In the genomic region with DNA sequence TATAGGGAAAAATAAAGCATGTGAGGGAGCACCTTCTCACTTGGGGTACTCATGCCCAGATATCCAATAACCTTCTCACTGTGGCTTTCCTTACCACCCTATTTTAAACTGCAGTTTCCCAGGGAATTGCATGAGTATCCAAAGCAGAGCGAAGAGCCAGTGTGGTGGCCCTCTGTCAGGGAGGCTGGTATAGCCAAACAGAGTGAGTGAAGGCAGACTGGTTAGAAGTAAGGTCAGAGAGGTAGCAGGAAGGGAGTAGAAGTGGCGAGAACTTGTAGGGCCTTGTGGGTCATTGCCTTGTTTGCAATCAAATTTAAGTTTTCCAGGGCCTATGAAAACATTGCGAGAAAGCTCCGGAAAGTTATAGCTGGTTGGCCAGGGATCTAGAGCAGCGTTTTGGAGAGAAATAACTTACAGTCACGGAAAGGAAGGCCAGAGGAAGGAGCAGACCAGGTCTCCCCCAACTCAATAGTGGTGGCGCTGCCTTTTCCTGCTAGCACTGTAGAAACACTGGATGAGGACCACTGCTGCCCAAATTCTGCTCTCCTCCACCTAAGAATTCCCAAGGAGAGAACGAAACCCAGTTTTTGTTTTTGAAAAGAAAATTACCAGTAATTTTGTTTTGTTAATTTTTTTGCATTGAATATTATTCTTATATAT, we compare ENCODE assay signal across 1 cellular context.
TF ChIP-seq lines count a peak whose summit lies in the region.

No MANE protein-coding gene starts in this region.

TF ChIP-seq in IMR-90, 13 proteins besides CTCF, POLR2A, EP300 and RAD21 (continued from another document):
- TF ChIP-seq, protein P1, sequence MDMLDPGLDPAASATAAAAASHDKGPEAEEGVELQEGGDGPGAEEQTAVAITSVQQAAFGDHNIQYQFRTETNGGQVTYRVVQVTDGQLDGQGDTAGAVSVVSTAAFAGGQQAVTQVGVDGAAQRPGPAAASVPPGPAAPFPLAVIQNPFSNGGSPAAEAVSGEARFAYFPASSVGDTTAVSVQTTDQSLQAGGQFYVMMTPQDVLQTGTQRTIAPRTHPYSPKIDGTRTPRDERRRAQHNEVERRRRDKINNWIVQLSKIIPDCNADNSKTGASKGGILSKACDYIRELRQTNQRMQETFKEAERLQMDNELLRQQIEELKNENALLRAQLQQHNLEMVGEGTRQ (IDR thresholded peaks at IDR 0.05; ENCODE audit: low read depth, low read length): no peak
- no peak for TF ChIP-seq CEBPB (IDR thresholded peaks at IDR 0.05; ENCODE audit: low read depth, low read length)
- no peak for TF ChIP-seq MXI1 (IDR thresholded peaks at IDR 0.05; ENCODE audit: borderline replicate concordance, low read depth, low read length)
- TF ChIP-seq BHLHE40 (IDR thresholded peaks at IDR 0.05; ENCODE audit: low read depth, low read length): no peak
- no peak for TF ChIP-seq MAZ (IDR thresholded peaks at IDR 0.05; ENCODE audit: borderline replicate concordance, low read depth, low read length)
- TF ChIP-seq MAFK (IDR thresholded peaks at IDR 0.05; ENCODE audit: low read depth, low read length): no peak
- no peak for TF ChIP-seq SMC3 (IDR thresholded peaks at IDR 0.05; ENCODE audit: low read depth, low read length)
- TF ChIP-seq, protein P2, sequence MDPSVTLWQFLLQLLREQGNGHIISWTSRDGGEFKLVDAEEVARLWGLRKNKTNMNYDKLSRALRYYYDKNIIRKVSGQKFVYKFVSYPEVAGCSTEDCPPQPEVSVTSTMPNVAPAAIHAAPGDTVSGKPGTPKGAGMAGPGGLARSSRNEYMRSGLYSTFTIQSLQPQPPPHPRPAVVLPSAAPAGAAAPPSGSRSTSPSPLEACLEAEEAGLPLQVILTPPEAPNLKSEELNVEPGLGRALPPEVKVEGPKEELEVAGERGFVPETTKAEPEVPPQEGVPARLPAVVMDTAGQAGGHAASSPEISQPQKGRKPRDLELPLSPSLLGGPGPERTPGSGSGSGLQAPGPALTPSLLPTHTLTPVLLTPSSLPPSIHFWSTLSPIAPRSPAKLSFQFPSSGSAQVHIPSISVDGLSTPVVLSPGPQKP (IDR thresholded peaks at IDR 0.05; ENCODE audit: borderline replicate concordance, low read depth, low read length): no peak
- no peak for TF ChIP-seq RCOR1 (IDR thresholded peaks at IDR 0.05; ENCODE audit: insufficient replicate concordance, low read length)
- no peak for TF ChIP-seq NFE2L2 (IDR thresholded peaks at IDR 0.05; ENCODE audit: low read depth, low read length)
- TF ChIP-seq RFX5 (IDR thresholded peaks at IDR 0.05; ENCODE audit: low read depth, low read length): no peak
- TF ChIP-seq FOS (IDR thresholded peaks at IDR 0.05; ENCODE audit: low read depth, low read length): no peak
